27 cellular contexts compared by ENCODE assay signal in the genomic region with DNA sequence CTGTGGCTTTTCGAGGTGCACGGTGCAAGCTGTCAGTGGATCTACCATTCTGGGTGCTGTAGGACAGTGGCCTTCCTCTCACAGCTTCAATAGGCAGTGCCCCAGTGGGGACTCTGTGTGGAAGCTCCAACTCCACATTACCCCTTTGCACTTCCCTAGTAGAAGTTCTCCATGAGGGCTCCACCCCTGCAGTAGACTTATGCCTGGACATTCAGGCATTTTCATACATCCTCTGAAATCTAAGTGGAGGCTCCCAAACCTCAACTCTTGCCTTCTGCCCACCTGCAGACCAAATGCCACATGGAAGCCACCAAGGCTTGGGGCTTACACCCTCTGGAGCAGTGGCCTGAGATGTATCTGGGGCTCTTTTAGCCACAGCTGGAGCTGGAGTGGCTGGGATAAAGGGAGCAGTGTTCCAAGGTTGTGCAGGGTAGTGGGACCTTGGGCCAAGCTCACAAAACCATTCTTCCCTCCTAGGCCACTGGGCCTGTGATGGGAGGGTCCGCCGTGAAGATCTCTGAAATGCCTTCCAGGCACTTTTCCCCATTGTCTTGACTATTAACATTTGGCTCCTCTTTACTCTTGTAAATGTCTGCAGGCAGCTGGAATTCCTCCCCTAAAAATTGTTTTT. TPM values are rescaled to one million over a fixed set of nuclear protein-coding genes. Genes with fewer than 3 reads are reported as not detected.
DNase-seq lines count a peak whose midpoint lies in the region; ATAC-seq, FAIRE-seq and TF ChIP-seq lines count a peak whose summit lies in the region.
"Had no signal": no experiment of that assay in that cellular context is flagged by ENCODE, and none has a peak within 500 bp of the region (broad histone marks: within the 10 kb centered on the region; RNA-seq: fewer than 3 reads in every experiment).

No MANE protein-coding gene starts in this region.

- H3K4me2 ChIP-seq in BLaER1 (no peak overlapping the region), GM12878 (ENCODE audit: control insufficient read depth, insufficient read depth) (no peak overlapping the region)
- H3K4me2 ChIP-seq: A549 had no signal

- H3K9me3 ChIP-seq in BLaER1 (peaks cover 32% of the 10 kb centered on the region), GM12878 (replicated peaks; ENCODE audit: control insufficient read depth, insufficient read depth, low read length) (no peaks in the 10 kb centered on the region; the same call in 2 of the 3 replicates)

- in situ Hi-C loops in GM12878 (cut with MboI), result no loop called here

- no peaks in the 10 kb centered on the region for H3K79me2 ChIP-seq in GM12878 (ENCODE audit: control insufficient read depth, insufficient read depth, low read length)

- H3K27me3 ChIP-seq in BLaER1 (no peaks in the 10 kb centered on the region), GM12878 (replicated peaks in 1 of 2; ENCODE audit: control insufficient read depth in 2 of 2, insufficient read depth in 2 of 2, low read length in 1 of 2) (no peaks in the 10 kb centered on the region), bronchial epithelial cell (ENCODE audit: control insufficient read depth, insufficient read depth, low read length) (no peaks in the 10 kb centered on the region)

- no peak for TF ChIP-seq CTCF in GM12878 (IDR thresholded peaks at IDR 0.05 in 2 of 3, conservative IDR thresholded peaks at IDR 0.05 in 1 of 3; ENCODE audit: control insufficient read depth in 2 of 3, extremely low read depth in 1 of 3, insufficient read depth in 1 of 3, low read depth in 3 of 3, low read length in 3 of 3)
- TF ChIP-seq CTCF in bronchial epithelial cell (IDR thresholded peaks at IDR 0.05; ENCODE audit: insufficient read depth, low read length, severe bottlenecking), result no peak

- CTCF ChIA-PET in activated CD4-positive, alpha-beta T cell treated with anti-CD3 and anti-CD28 coated beads, Interleukin-2, amount 10 ng/mL, durations not matched to agents 7 days and 5 days (lab: Charles Lee), result interaction anchor here (1.6 kb wide), 1 partner anchor 13 kb away, joined by 4 read pairs; no protein-coding TSS in a partner anchor
- CTCF ChIA-PET in GM12878 (lab: Yijun Ruan, JAX), result no interaction called here

- RAD21 ChIA-PET in GM12878 (lab: Charles Lee; ENCODE audit: unreplicated experiment), result no interaction called here

- no peaks in the 10 kb centered on the region for H4K20me1 ChIP-seq in BLaER1
- H4K20me1 ChIP-seq in GM12878 (ENCODE audit: control insufficient read depth, insufficient read depth), result no peaks in the 10 kb centered on the region

- FAIRE-seq in GM12878 (lab: Jason Lieb, UNC), result no peak
- FAIRE-seq in bronchial epithelial cell (lab: Jason Lieb, UNC), result peak; percentile 72
- FAIRE-seq: A549, GM12891, GM19239 had no signal

- H3K9me3 Mint-ChIP-seq in activated CD4-positive, alpha-beta T cell treated with anti-CD3 and anti-CD28 coated beads, Interleukin-2, amount 10 ng/mL, durations not matched to agents 7 days and 5 days, result peaks cover 16% of the 10 kb centered on the region

- TF ChIP-seq RAD21 in GM12878 (IDR thresholded peaks at IDR 0.05; ENCODE audit: insufficient read depth, low read depth, low read length), result no peak

- DNase-seq in activated CD4-positive, alpha-beta T cell treated with anti-CD3 and anti-CD28 coated beads, Interleukin-2, amount 10 ng/mL, durations not matched to agents 7 days and 5 days, result no peak
- DNase-seq in activated CD4-positive, alpha-beta T cell treated with anti-CD3 and anti-CD28 coated beads, Interleukin-2, amount 50 U/mL, for 4 hours, result no peak
- no peak for DNase-seq in GM12878 (ENCODE audit: low read depth, low spot score)
- DNase-seq in bronchial epithelial cell (ENCODE audit: low read depth), result no peak
- no peak for DNase-seq in dedifferentiated amniotic fluid mesenchymal stem cell (ENCODE audit: extremely low spot score)
- no peak for DNase-seq in NAMALWA (ENCODE audit: low spot score)
- no peak for DNase-seq in NCI-H345 (lab: John Stamatoyannopoulos, UW)
- DNase-seq: AML-193; C1 segment of cervical spinal cord; CD4-positive, alpha-beta memory T cell; CD4-positive, CD25-positive, alpha-beta regulatory T cell; CD8-positive, alpha-beta memory T cell; COR-L47; DMS 273 treated with DMSO at 0.1 percent for 48 hours; DMS153; DMS53; DMS79; DND-41; EL; GDM1 had no signal

- POLR2A ChIA-PET in activated CD4-positive, alpha-beta T cell treated with anti-CD3 and anti-CD28 coated beads, Interleukin-2, amount 10 ng/mL, durations not matched to agents 7 days and 5 days (lab: Charles Lee), result no interaction called here
- POLR2A ChIA-PET in GM12878 (lab: Charles Lee), result no interaction called here

- H3K9ac ChIP-seq in BLaER1 (no peak overlapping the region), GM12878 (ENCODE audit: control insufficient read depth, insufficient read depth, low read length) (no peak overlapping the region)

- no peak overlapping the region for H3K4me3 Mint-ChIP-seq in activated CD4-positive, alpha-beta T cell treated with anti-CD3 and anti-CD28 coated beads, Interleukin-2, amount 10 ng/mL, durations not matched to agents 7 days and 5 days
- H3K4me3 Mint-ChIP-seq: B cell; CD14-positive monocyte; CD4-positive, alpha-beta memory T cell; CD4-positive, CD25-positive, alpha-beta regulatory T cell; CD8-positive, alpha-beta memory T cell had no signal

- SMC1A ChIA-PET in GM12878 (lab: Charles Lee; ENCODE audit: uncharacterized antibody, unreplicated experiment), result no interaction called here

- intact Hi-C loops in GM12878 (cut with micrococcal nuclease; ENCODE audit: unreplicated experiment), result no loop called here

- H2AFZ ChIP-seq in GM12878 (ENCODE audit: control insufficient read depth, low read depth, low read length), result no peak overlapping the region

- no peak for TF ChIP-seq POLR2A in GM12878 (IDR thresholded peaks at IDR 0.05; ENCODE audit: low read depth, low read length)

- H3K27me3 Mint-ChIP-seq in activated CD4-positive, alpha-beta T cell treated with anti-CD3 and anti-CD28 coated beads, Interleukin-2, amount 10 ng/mL, durations not matched to agents 7 days and 5 days, result peaks cover 10% of the 10 kb centered on the region

- no TSS peak for BruUV-seq in GM12878 (replicated peaks; lab: Mats Ljungman, UMichigan)

- no peaks in the 10 kb centered on the region for H3K4me1 Mint-ChIP-seq in activated CD4-positive, alpha-beta T cell treated with anti-CD3 and anti-CD28 coated beads, Interleukin-2, amount 10 ng/mL, durations not matched to agents 7 days and 5 days
- H3K4me1 Mint-ChIP-seq: B cell; CD14-positive monocyte; CD4-positive, alpha-beta memory T cell; CD4-positive, CD25-positive, alpha-beta regulatory T cell; CD8-positive, alpha-beta memory T cell had no signal

- H3K36me3 ChIP-seq in BLaER1, result 0 out of 2 replicates have a peak, but pooled peaks cover 7% of the 10 kb centered on the region
- H3K36me3 ChIP-seq in GM12878 (ENCODE audit: control insufficient read depth in 2 of 2, insufficient read depth in 2 of 2, low read length in 1 of 2), result no peaks in the 10 kb centered on the region
- no peaks in the 10 kb centered on the region for H3K36me3 ChIP-seq in bronchial epithelial cell (ENCODE audit: control insufficient read depth, insufficient read depth, low read length)

- H3K27ac ChIP-seq in BLaER1 (no peak overlapping the region), GM12878 (ENCODE audit: control insufficient read depth, insufficient read depth) (no peak overlapping the region)
- H3K27ac ChIP-seq: 22Rv1, A549 had no signal

- no peak for TF ChIP-seq EP300 in GM12878 (IDR thresholded peaks at IDR 0.05; ENCODE audit: borderline replicate concordance in 1 of 2, control insufficient read depth in 1 of 2, low read depth in 2 of 2, low read length in 2 of 2)

- peaks cover 6% of the 10 kb centered on the region for H3K36me3 Mint-ChIP-seq in activated CD4-positive, alpha-beta T cell treated with anti-CD3 and anti-CD28 coated beads, Interleukin-2, amount 10 ng/mL, durations not matched to agents 7 days and 5 days (ENCODE audit: low read depth)

- H3K4me3 ChIP-seq in BLaER1 (peak overlapping the region; percentile 25; the same call in 1 of the 2 replicates), GM12878 (no peak overlapping the region), bronchial epithelial cell (ENCODE audit: low read depth, low read length) (no peak overlapping the region)
- H3K4me3 ChIP-seq: A549 had no signal

- H3K4me1 ChIP-seq in BLaER1 (no peaks in the 10 kb centered on the region), GM12878 (ENCODE audit: control insufficient read depth, insufficient read depth, low read length) (no peaks in the 10 kb centered on the region)
- H3K4me1 ChIP-seq: A549 had no signal

- no peak for ATAC-seq in GM12878
- ATAC-seq: A549 had no signal

- peak overlapping the region; percentile 22 for H3K27ac Mint-ChIP-seq in activated CD4-positive, alpha-beta T cell treated with anti-CD3 and anti-CD28 coated beads, Interleukin-2, amount 10 ng/mL, durations not matched to agents 7 days and 5 days
- H3K27ac Mint-ChIP-seq: B cell; CD14-positive monocyte; CD4-positive, alpha-beta memory T cell; CD4-positive, CD25-positive, alpha-beta regulatory T cell; CD8-positive, alpha-beta memory T cell had no signal

- 62% methylated on average over 4 of the region's 4 CpGs for WGBS in GM12878 (ENCODE audit: insufficient coverage, insufficient replicate concordance, low lambda C conversion rate, missing lambda C conversion rate)

RNA-seq across cellular contexts. Expression of a gene that starts 18.0 kb away (rescaled TPM):
- 10 to 100 TPM; 17.0 to 20.2 TPM for total RNA-seq in activated CD4-positive, alpha-beta T cell treated with anti-CD3 and anti-CD28 coated beads, Interleukin-2, amount 10 ng/mL, durations not matched to agents 7 days and 5 days
- 11.2 and 11.7 TPM in 2 replicates for total RNA-seq in GM12878 (2013; cell fraction: nucleolus; rRNA removed)
- total RNA-seq in GM12878 (2014; rRNA removed), result 10.8 and 12.9 TPM in 2 replicates
- 15.8 and 16.2 TPM in 2 replicates for total RNA-seq in GM12878 (2014; rRNA removed; fragmentation: Illumina TruSeq; extraction: Trizol)
- total RNA-seq in GM12878 (2021), result 17.3 and 20.0 TPM in 2 replicates
- 6.0 TPM for polyA plus RNA-seq in GM12878 (2011; ENCODE audit: low read depth)
- 36.3 and 47.2 TPM in 2 replicates for polyA plus RNA-seq in GM12878 (2011; rRNA removed)
- polyA plus RNA-seq in GM12878 (2011; cell fraction: cytosol; rRNA removed), result 15.9 and 16.7 TPM in 2 replicates
- polyA plus RNA-seq in GM12878 (2011; cell fraction: nucleus; rRNA removed), result 8.9 and 12.2 TPM in 2 replicates
- polyA plus RNA-seq in GM12878 (2012), result 8.5 and 9.4 TPM in 2 replicates
- polyA plus RNA-seq in GM12878 (2014; fragmentation: Illumina TruSeq; extraction: Trizol), result 26.6 and 34.6 TPM in 2 replicates
- polyA plus RNA-seq in GM12878 (2014; fragmentation: Nextera tagmentation; extraction: Ambion mirVana), result 1 to 10 TPM; 4.8 to 5.2 TPM
- polyA plus RNA-seq in GM12878 (2014; rRNA removed), result 14.2 and 14.5 TPM in 2 replicates
- 10 to 100 TPM; 14.3 to 16.9 TPM for polyA plus RNA-seq in GM12878 (2016; fragmentation: Nextera tagmentation; extraction: Ambion mirVana)
- polyA minus RNA-seq in GM12878 (2011; rRNA and poly(A)+ RNA removed), result 31.6 and 84.8 TPM in 2 replicates
- polyA minus RNA-seq in GM12878 (2011; cell fraction: cytosol; rRNA and poly(A)+ RNA removed), result 14.7 and 33.5 TPM in 2 replicates
- 4.6 and 10.3 TPM in 2 replicates for polyA minus RNA-seq in GM12878 (2011; cell fraction: nucleus; rRNA and poly(A)+ RNA removed)
- total RNA-seq in bronchial epithelial cell, result 15.0 and 19.2 TPM in 2 replicates

RNA-seq across cellular contexts. Expression of a gene that starts 53.1 kb away (rescaled TPM):
- total RNA-seq in activated CD4-positive, alpha-beta T cell treated with anti-CD3 and anti-CD28 coated beads, Interleukin-2, amount 10 ng/mL, durations not matched to agents 7 days and 5 days, result 10 to 100 TPM; 57.6 to 60.9 TPM
- 16.0 and 19.5 TPM in 2 replicates for total RNA-seq in GM12878 (2013; cell fraction: nucleolus; rRNA removed)
- total RNA-seq in GM12878 (2014; rRNA removed) (59.4 and 63.8 TPM in 2 replicates), GM12878 (2014; rRNA removed; fragmentation: Illumina TruSeq; extraction: Trizol) (58.9 and 59.9 TPM in 2 replicates), GM12878 (2021) (66.4 and 67.8 TPM in 2 replicates), bronchial epithelial cell (97.4 and 169 TPM in 2 replicates)
- 11.4 TPM for polyA plus RNA-seq in GM12878 (2011; ENCODE audit: low read depth)
- polyA plus RNA-seq in GM12878 (2011; rRNA removed) (14.0 and 14.3 TPM in 2 replicates), GM12878 (2014; fragmentation: Illumina TruSeq; extraction: Trizol) (62.3 and 69.0 TPM in 2 replicates), GM12878 (2014; fragmentation: Nextera tagmentation; extraction: Ambion mirVana) (10 to 100 TPM; 11.2 to 15.1 TPM), GM12878 (2014; rRNA removed) (40.0 and 40.9 TPM in 2 replicates), GM12878 (2016; fragmentation: Nextera tagmentation; extraction: Ambion mirVana) (10 to 100 TPM; 42.6 to 45.9 TPM)
- polyA plus RNA-seq in GM12878 (2011; cell fraction: cytosol; rRNA removed), result 9.7 and 10.6 TPM in 2 replicates
- 9.3 and 16.1 TPM in 2 replicates for polyA plus RNA-seq in GM12878 (2011; cell fraction: nucleus; rRNA removed)
- 15.2 TPM in 2 replicates for polyA plus RNA-seq in GM12878 (2012)
- 18.1 and 19.2 TPM in 2 replicates for polyA minus RNA-seq in GM12878 (2011; rRNA and poly(A)+ RNA removed)
- polyA minus RNA-seq in GM12878 (2011; cell fraction: cytosol; rRNA and poly(A)+ RNA removed), result 7.4 and 10.1 TPM in 2 replicates
- polyA minus RNA-seq in GM12878 (2011; cell fraction: nucleus; rRNA and poly(A)+ RNA removed), result 8.0 and 15.4 TPM in 2 replicates
